ENCODE assay signal across 8 cellular contexts in genomic region chr11:32829157-32829679, GRCh38. TPM values are rescaled to one million over a fixed set of nuclear protein-coding genes. Genes with fewer than 3 reads are reported as not detected.
DNase-seq lines count a peak whose midpoint lies in the region; ATAC-seq and TF ChIP-seq lines count a peak whose summit lies in the region.

No MANE protein-coding gene starts in this region.

- no peak for TF ChIP-seq EP300 in suprapubic skin (IDR thresholded peaks at IDR 0.05)

- no peak for DNase-seq in DND-41
- peak; percentile 61 for DNase-seq in GM20000 (ENCODE audit: low spot score)
- peak in 1 of 2 donors; percentile 75 for DNase-seq in ascending aorta (ENCODE audit: low spot score in 2 of 2)
- DNase-seq in left lobe of liver (ENCODE audit: low spot score): no peak
- DNase-seq in suprapubic skin (ENCODE audit: low spot score in 2 of 2): no peak
- DNase-seq in stimulated activated CD4-positive, alpha-beta T cell treated with anti-CD3 and anti-CD28 coated beads, Interleukin-4, amount 100 ng/mL, for 24 hours: no peak
- DNase-seq in NCI-H187 treated with DMSO at 0.1 percent for 48 hours (lab: John Stamatoyannopoulos, UW): no peak

- no peaks in the 10 kb centered on the region for H3K36me3 ChIP-seq in DND-41 (ENCODE audit: insufficient read depth, low read length)
- no peaks in the 10 kb centered on the region for H3K36me3 ChIP-seq in HUES48 (ENCODE audit: control insufficient read depth, insufficient read depth, low read length)
- no peaks in the 10 kb centered on the region for H3K36me3 ChIP-seq in ascending aorta
- no peaks in the 10 kb centered on the region for H3K36me3 ChIP-seq in suprapubic skin

- H3K9ac ChIP-seq in DND-41 (ENCODE audit: low read depth, low read length) (peak overlapping the region; percentile 49), HUES48 (ENCODE audit: low read depth, low read length) (no peak overlapping the region; the same call in 1 of the 2 replicates)

- no peak for TF ChIP-seq CTCF in DND-41 (IDR thresholded peaks at IDR 0.05; ENCODE audit: borderline replicate concordance, extremely low read depth, low read length, poor library complexity, severe bottlenecking)
- no peak for TF ChIP-seq CTCF in GM20000 (IDR thresholded peaks at IDR 0.05; ENCODE audit: extremely low read depth, missing control alignments)
- TF ChIP-seq CTCF in ascending aorta (IDR thresholded peaks at IDR 0.05): no peak
- no peak for TF ChIP-seq CTCF in suprapubic skin (IDR thresholded peaks at IDR 0.05)

- H3K9me3 ChIP-seq in DND-41 (ENCODE audit: insufficient read depth, low read length, severe bottlenecking) (no peaks in the 10 kb centered on the region), HUES48 (ENCODE audit: control insufficient read depth, insufficient read depth, low read length) (no peaks in the 10 kb centered on the region), ascending aorta (no peaks in the 10 kb centered on the region), suprapubic skin (no peaks in the 10 kb centered on the region)

- peak overlapping the region; percentile 94 for H2AFZ ChIP-seq in DND-41 (ENCODE audit: low read depth, low read length)

- 3% methylated on average over 11 of the region's 12 CpGs for WGBS in suprapubic skin

- H3K27ac ChIP-seq in DND-41 (ENCODE audit: low read length): no peak overlapping the region
- no peak overlapping the region for H3K27ac ChIP-seq in HUES48 (ENCODE audit: low read depth, low read length)
- H3K27ac ChIP-seq in ascending aorta: no peak overlapping the region
- peak overlapping the region; percentile 83 for H3K27ac ChIP-seq in suprapubic skin

- H3K79me2 ChIP-seq in DND-41 (ENCODE audit: insufficient read depth, low read length): no peaks in the 10 kb centered on the region

- H3K4me1 ChIP-seq in DND-41 (ENCODE audit: insufficient read depth, low read length) (peaks cover 12% of the 10 kb centered on the region), HUES48 (ENCODE audit: control insufficient read depth, insufficient read depth, low read length) (peaks cover 12% of the 10 kb centered on the region; the same call in 1 of the 2 replicates), ascending aorta (peaks cover 0 to 2% of the 10 kb centered on the region in 2 donors), suprapubic skin (peaks cover 20% of the 10 kb centered on the region)

- H4K20me1 ChIP-seq in DND-41 (ENCODE audit: insufficient read depth, low read length): no peaks in the 10 kb centered on the region

- ATAC-seq in DND-41 (ENCODE audit: insufficient read depth, low read depth) (peak; percentile 57), left lobe of liver (peak; percentile 7)

- intact Hi-C loops in ascending aorta (cut with DNase I): loop anchor here (5.0 kb wide), 1 partner anchor 888 kb away; no protein-coding TSS in a partner anchor

- H3K27me3 ChIP-seq in DND-41 (ENCODE audit: insufficient read depth, low read length, poor library complexity) (peaks cover 5% of the 10 kb centered on the region), HUES48 (ENCODE audit: control insufficient read depth, insufficient read depth, low read length) (peaks cover 28% of the 10 kb centered on the region), ascending aorta (no peaks in the 10 kb centered on the region), suprapubic skin (no peaks in the 10 kb centered on the region)

- H3K4me3 ChIP-seq in DND-41 (ENCODE audit: low read depth in 1 of 2, low read length in 2 of 2) (peak overlapping the region; percentile 34 to 58; a peak in 3 of 4 replicates), HUES48 (ENCODE audit: low read depth, low read length) (peak overlapping the region; percentile 77), ascending aorta (peak overlapping the region; percentile 43 to 65), suprapubic skin (peak overlapping the region; percentile 64)

- TF ChIP-seq POLR2A in suprapubic skin (IDR thresholded peaks at IDR 0.05): no peak

- peak overlapping the region; percentile 79 for H3K4me2 ChIP-seq in DND-41 (ENCODE audit: insufficient read depth, low read length)

RNA-seq across cellular contexts. Expression of gene PRRG4, which starts 0.5 kb away (rescaled TPM):
- total RNA-seq in ascending aorta (3.0 TPM), left lobe of liver (12.2 TPM), suprapubic skin (10 to 100 TPM; 17.5 to 36.8 (median 34.5) TPM)

RNA-seq across cellular contexts. Expression of gene CCDC73, which starts 34.8 kb away (rescaled TPM):
- not detected for total RNA-seq in ascending aorta
- total RNA-seq in left lobe of liver: 0.40 TPM
- not detected for total RNA-seq in suprapubic skin
